1 cellular context compared by ENCODE assay signal in the genomic region with DNA sequence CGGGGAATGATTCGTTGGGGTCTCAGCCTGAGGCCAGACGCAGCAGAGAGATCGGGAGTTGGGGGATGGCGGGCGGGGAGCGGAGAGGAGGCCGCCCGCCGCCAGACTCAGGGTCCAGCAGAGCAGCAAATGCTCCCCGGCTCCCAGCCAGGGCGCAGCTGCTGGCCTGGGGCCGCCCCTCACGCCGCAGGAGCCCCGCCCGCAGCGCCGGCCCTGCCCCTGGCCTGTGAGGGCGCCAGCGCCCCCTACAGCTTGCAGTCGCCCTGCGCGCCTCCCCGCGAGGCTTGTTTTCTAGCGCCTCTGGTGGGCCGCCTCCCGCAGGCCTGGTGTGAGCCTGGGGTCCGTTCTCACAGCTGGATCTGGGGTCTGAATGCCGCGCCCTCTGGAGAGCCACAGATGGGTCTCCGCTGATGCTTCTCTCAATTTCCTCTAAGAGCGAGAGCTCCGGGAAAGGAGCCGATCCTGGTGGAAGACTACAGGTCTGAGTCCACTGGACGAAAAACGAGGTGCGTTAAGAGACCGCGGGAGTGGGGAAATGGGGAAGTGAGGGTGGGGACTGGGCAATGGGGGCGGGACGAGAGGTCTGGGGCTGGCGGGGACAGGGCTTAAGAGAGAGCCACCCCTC.
TF ChIP-seq lines count a peak whose summit lies in the region.

No MANE protein-coding gene starts in this region.

TF ChIP-seq in GM12878, 131 proteins besides CTCF, POLR2A, EP300 and RAD21 (continued from another document and continues in another):
- TF ChIP-seq, protein P1, sequence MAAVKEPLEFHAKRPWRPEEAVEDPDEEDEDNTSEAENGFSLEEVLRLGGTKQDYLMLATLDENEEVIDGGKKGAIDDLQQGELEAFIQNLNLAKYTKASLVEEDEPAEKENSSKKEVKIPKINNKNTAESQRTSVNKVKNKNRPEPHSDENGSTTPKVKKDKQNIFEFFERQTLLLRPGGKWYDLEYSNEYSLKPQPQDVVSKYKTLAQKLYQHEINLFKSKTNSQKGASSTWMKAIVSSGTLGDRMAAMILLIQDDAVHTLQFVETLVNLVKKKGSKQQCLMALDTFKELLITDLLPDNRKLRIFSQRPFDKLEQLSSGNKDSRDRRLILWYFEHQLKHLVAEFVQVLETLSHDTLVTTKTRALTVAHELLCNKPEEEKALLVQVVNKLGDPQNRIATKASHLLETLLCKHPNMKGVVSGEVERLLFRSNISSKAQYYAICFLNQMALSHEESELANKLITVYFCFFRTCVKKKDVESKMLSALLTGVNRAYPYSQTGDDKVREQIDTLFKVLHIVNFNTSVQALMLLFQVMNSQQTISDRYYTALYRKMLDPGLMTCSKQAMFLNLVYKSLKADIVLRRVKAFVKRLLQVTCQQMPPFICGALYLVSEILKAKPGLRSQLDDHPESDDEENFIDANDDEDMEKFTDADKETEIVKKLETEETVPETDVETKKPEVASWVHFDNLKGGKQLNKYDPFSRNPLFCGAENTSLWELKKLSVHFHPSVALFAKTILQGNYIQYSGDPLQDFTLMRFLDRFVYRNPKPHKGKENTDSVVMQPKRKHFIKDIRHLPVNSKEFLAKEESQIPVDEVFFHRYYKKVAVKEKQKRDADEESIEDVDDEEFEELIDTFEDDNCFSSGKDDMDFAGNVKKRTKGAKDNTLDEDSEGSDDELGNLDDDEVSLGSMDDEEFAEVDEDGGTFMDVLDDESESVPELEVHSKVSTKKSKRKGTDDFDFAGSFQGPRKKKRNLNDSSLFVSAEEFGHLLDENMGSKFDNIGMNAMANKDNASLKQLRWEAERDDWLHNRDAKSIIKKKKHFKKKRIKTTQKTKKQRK (IDR thresholded peaks at IDR 0.05; ENCODE audit: low read depth, low read length): no peak
- TF ChIP-seq CBX5 (IDR thresholded peaks at IDR 0.05; ENCODE audit: low read depth) (peak; percentile 76; the same call in 1 of the 2 replicates), MEF2B (IDR thresholded peaks at IDR 0.05; ENCODE audit: partially characterized antibody, poor library complexity, severe bottlenecking) (peak; percentile 68), SREBF1 (IDR thresholded peaks at IDR 0.05; ENCODE audit: low read length) (peak; percentile 29; the same call in 1 of the 2 replicates), NR2F1 (conservative IDR thresholded peaks at IDR 0.05) (peak; percentile 28; the same call in 1 of the 2 replicates), EZH2 (IDR thresholded peaks at IDR 0.05; ENCODE audit: borderline replicate concordance, control insufficient read depth, low read depth, low read length) (no peak), HDAC6 (IDR thresholded peaks at IDR 0.05; ENCODE audit: unreplicated experiment) (no peak), MLLT1 (IDR thresholded peaks at IDR 0.05) (0 out of 2 replicates have a peak, but pooled peaks have one; percentile 31), CBFB (IDR thresholded peaks at IDR 0.05; ENCODE audit: low read depth) (peak; percentile 55; the same call in 1 of the 2 replicates), ZNF24 (IDR thresholded peaks at IDR 0.05) (no peak; the same call in 1 of the 2 replicates), RUNX3 (IDR thresholded peaks at IDR 0.05; ENCODE audit: low read length) (peak; percentile 62), E2F8 (IDR thresholded peaks at IDR 0.05; ENCODE audit: low read depth, partially characterized antibody) (peak; percentile 45), NRF1 (conservative IDR thresholded peaks at IDR 0.05; ENCODE audit: low read depth, low read length) (no peak), RB1 (IDR thresholded peaks at IDR 0.05; ENCODE audit: borderline replicate concordance) (peak; percentile 87), ASH2L (IDR thresholded peaks at IDR 0.05; ENCODE audit: borderline replicate concordance, low read depth) (0 out of 2 replicates have a peak, but pooled peaks have one; percentile 58), USF1 (IDR thresholded peaks at IDR 0.05; ENCODE audit: borderline replicate concordance, extremely low read length, insufficient read depth, low read depth, low read length) (no peak), RFX5 (IDR thresholded peaks at IDR 0.05; ENCODE audit: low read depth, low read length) (peak; percentile 22; the same call in 1 of the 2 replicates), NFXL1 (IDR thresholded peaks at IDR 0.05; ENCODE audit: borderline replicate concordance) (no peak), NFIC (IDR thresholded peaks at IDR 0.05; ENCODE audit: low read depth, low read length) (no peak; the same call in 1 of the 2 replicates), ELK1 (IDR thresholded peaks at IDR 0.05; ENCODE audit: low read depth, low read length) (peak; percentile 50; the same call in 1 of the 2 replicates), SMC3 (IDR thresholded peaks at IDR 0.05; ENCODE audit: borderline replicate concordance, low read length) (peak; percentile 42; the same call in 1 of the 2 replicates), SRF (IDR thresholded peaks at IDR 0.05; ENCODE audit: low read depth in 2 of 2, low read length in 2 of 2) (0 out of 4 replicates have a peak, but pooled peaks of 1 of the 2 experiments have one; percentile 7), PAX8 (IDR thresholded peaks at IDR 0.05) (no peak), YY1 (IDR thresholded peaks at IDR 0.05; ENCODE audit: low read depth, low read length) (peak; percentile 75)
- TF ChIP-seq, protein P2, sequence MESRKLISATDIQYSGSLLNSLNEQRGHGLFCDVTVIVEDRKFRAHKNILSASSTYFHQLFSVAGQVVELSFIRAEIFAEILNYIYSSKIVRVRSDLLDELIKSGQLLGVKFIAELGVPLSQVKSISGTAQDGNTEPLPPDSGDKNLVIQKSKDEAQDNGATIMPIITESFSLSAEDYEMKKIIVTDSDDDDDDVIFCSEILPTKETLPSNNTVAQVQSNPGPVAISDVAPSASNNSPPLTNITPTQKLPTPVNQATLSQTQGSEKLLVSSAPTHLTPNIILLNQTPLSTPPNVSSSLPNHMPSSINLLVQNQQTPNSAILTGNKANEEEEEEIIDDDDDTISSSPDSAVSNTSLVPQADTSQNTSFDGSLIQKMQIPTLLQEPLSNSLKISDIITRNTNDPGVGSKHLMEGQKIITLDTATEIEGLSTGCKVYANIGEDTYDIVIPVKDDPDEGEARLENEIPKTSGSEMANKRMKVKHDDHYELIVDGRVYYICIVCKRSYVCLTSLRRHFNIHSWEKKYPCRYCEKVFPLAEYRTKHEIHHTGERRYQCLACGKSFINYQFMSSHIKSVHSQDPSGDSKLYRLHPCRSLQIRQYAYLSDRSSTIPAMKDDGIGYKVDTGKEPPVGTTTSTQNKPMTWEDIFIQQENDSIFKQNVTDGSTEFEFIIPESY (IDR thresholded peaks at IDR 0.05): peak; percentile 80; the same call in 1 of the 2 replicates
- TF ChIP-seq, protein P3, sequence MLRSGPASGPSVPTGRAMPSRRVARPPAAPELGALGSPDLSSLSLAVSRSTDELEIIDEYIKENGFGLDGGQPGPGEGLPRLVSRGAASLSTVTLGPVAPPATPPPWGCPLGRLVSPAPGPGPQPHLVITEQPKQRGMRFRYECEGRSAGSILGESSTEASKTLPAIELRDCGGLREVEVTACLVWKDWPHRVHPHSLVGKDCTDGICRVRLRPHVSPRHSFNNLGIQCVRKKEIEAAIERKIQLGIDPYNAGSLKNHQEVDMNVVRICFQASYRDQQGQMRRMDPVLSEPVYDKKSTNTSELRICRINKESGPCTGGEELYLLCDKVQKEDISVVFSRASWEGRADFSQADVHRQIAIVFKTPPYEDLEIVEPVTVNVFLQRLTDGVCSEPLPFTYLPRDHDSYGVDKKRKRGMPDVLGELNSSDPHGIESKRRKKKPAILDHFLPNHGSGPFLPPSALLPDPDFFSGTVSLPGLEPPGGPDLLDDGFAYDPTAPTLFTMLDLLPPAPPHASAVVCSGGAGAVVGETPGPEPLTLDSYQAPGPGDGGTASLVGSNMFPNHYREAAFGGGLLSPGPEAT (IDR thresholded peaks at IDR 0.05; ENCODE audit: low read depth): peak; percentile 70; the same call in 1 of the 2 replicates
- TF ChIP-seq, protein P4, sequence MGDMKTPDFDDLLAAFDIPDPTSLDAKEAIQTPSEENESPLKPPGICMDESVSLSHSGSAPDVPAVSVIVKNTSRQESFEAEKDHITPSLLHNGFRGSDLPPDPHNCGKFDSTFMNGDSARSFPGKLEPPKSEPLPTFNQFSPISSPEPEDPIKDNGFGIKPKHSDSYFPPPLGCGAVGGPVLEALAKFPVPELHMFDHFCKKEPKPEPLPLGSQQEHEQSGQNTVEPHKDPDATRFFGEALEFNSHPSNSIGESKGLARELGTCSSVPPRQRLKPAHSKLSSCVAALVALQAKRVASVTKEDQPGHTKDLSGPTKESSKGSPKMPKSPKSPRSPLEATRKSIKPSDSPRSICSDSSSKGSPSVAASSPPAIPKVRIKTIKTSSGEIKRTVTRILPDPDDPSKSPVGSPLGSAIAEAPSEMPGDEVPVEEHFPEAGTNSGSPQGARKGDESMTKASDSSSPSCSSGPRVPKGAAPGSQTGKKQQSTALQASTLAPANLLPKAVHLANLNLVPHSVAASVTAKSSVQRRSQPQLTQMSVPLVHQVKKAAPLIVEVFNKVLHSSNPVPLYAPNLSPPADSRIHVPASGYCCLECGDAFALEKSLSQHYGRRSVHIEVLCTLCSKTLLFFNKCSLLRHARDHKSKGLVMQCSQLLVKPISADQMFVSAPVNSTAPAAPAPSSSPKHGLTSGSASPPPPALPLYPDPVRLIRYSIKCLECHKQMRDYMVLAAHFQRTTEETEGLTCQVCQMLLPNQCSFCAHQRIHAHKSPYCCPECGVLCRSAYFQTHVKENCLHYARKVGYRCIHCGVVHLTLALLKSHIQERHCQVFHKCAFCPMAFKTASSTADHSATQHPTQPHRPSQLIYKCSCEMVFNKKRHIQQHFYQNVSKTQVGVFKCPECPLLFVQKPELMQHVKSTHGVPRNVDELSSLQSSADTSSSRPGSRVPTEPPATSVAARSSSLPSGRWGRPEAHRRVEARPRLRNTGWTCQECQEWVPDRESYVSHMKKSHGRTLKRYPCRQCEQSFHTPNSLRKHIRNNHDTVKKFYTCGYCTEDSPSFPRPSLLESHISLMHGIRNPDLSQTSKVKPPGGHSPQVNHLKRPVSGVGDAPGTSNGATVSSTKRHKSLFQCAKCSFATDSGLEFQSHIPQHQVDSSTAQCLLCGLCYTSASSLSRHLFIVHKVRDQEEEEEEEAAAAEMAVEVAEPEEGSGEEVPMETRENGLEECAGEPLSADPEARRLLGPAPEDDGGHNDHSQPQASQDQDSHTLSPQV (IDR thresholded peaks at IDR 0.05): peak; percentile 92
- TF ChIP-seq, protein P5, sequence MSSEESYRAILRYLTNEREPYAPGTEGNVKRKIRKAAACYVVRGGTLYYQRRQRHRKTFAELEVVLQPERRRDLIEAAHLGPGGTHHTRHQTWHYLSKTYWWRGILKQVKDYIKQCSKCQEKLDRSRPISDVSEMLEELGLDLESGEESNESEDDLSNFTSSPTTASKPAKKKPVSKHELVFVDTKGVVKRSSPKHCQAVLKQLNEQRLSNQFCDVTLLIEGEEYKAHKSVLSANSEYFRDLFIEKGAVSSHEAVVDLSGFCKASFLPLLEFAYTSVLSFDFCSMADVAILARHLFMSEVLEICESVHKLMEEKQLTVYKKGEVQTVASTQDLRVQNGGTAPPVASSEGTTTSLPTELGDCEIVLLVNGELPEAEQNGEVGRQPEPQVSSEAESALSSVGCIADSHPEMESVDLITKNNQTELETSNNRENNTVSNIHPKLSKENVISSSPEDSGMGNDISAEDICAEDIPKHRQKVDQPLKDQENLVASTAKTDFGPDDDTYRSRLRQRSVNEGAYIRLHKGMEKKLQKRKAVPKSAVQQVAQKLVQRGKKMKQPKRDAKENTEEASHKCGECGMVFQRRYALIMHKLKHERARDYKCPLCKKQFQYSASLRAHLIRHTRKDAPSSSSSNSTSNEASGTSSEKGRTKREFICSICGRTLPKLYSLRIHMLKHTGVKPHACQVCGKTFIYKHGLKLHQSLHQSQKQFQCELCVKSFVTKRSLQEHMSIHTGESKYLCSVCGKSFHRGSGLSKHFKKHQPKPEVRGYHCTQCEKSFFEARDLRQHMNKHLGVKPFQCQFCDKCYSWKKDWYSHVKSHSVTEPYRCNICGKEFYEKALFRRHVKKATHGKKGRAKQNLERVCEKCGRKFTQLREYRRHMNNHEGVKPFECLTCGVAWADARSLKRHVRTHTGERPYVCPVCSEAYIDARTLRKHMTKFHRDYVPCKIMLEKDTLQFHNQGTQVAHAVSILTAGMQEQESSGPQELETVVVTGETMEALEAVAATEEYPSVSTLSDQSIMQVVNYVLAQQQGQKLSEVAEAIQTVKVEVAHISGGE (CRISPR knock-in tag; IDR thresholded peaks at IDR 0.05): no peak
